In the genomic region with DNA sequence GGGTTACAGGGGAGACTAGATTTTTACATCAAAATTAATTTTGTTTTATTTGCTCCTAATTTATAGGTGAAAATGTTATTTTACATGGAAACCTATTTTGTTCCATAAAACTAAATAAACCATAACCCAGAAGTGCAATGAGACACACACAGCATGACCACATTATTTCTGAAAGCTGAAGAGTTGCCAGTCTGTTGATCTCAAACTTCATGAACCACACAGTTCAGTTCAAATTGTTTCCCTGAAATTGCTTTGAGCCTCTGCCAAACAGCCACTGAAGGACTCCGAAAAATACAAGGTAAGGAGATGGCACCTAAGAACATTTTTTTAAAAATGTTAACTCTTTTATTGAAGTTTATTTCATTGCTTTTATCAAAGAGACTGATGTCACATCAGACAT, we compare ENCODE assay signal across 18 cellular contexts.
"Had no signal": no experiment of that assay in that cellular context is flagged by ENCODE, and none has a peak within 500 bp of the region (broad histone marks: within the 10 kb centered on the region; RNA-seq: fewer than 3 reads in every experiment).

No MANE protein-coding gene starts in this region.

- H3K9ac ChIP-seq: neural progenitor cell had no signal

- H3K9me3 ChIP-seq: ascending aorta, right atrium auricular region, tibial artery had no signal

- DNase-seq: activated CD4-positive, alpha-beta T cell treated with anti-CD3 and anti-CD28 coated beads for 48 hours; activated CD4-positive, CD25-positive, alpha-beta regulatory T cell; activated CD8-positive, alpha-beta memory T cell treated with anti-CD3 and anti-CD28 coated beads, Interleukin-2, amount 50 U/mL, for 4 hours; activated naive CD4-positive, alpha-beta T cell treated with anti-CD3 and anti-CD28 coated beads, Interleukin-2, amount 50 U/mL, for 16 hours; activated T-cell treated with anti-CD3 and anti-CD28 coated beads, Interleukin-2, amount 50 U/mL, for 4 hours; effector CD4-positive, alpha-beta T cell; kidney; mammary epithelial cell; stimulated activated CD4-positive, alpha-beta T cell treated with anti-CD3 and anti-CD28 coated beads, Interleukin-12 subunit alpha, Interleukin-12 subunit beta, amount 100 ng/mL, for 4 hours; stimulated activated CD4-positive, alpha-beta T cell treated with anti-CD3 and anti-CD28 coated beads, Interleukin-1b, Interleukin-23, amount 100 ng/mL, for 48 hours; stimulated activated CD8-positive, alpha-beta memory T cell treated with anti-CD3 and anti-CD28 coated beads, Interleukin-4, amount 100 ng/mL, for 48 hours; stimulated activated naive CD4-positive, alpha-beta T cell treated with Interleukin-2 at 50 U/mL for 16 hours; T-helper 9 cell; tibial artery had no signal

- H3K4me3 ChIP-seq: ascending aorta, neural progenitor cell, right atrium auricular region, tibial artery had no signal

- H3K4me2 ChIP-seq: neural progenitor cell had no signal

- H3K36me3 ChIP-seq: ascending aorta, neural progenitor cell, right atrium auricular region, tibial artery had no signal

- H3K27ac ChIP-seq: ascending aorta, neural progenitor cell, right atrium auricular region, tibial artery had no signal

- H3K27me3 ChIP-seq: ascending aorta, neural progenitor cell, right atrium auricular region, tibial artery had no signal

- ATAC-seq: activated T-cell treated with anti-CD3 and anti-CD28 coated beads, Interleukin-2, amount 50 U/mL, for 4 hours; left lobe of liver had no signal

- H3K4me1 ChIP-seq: ascending aorta, right atrium auricular region, tibial artery had no signal

- H2AFZ ChIP-seq: neural progenitor cell had no signal
